ENCODE assay signal across 2 cellular contexts in genomic region chr2:104841694-104842093, GRCh38.
TF ChIP-seq lines count a peak whose summit lies in the region.

No MANE protein-coding gene starts in this region.

TF ChIP-seq in WTC11, 78 proteins besides CTCF, POLR2A, EP300 and RAD21 (continues in another document):
- no peak for TF ChIP-seq ZNF219 (CRISPR knock-in tag; IDR thresholded peaks at IDR 0.05; ENCODE audit: borderline replicate concordance)
- no peak for TF ChIP-seq CDX4 (CRISPR knock-in tag; IDR thresholded peaks at IDR 0.05; ENCODE audit: borderline replicate concordance)
- TF ChIP-seq ZBTB43 (CRISPR knock-in tag; IDR thresholded peaks at IDR 0.05), result no peak
- no peak for TF ChIP-seq MAX (CRISPR knock-in tag; IDR thresholded peaks at IDR 0.05)
- no peak for TF ChIP-seq CBFB (CRISPR knock-in tag; IDR thresholded peaks at IDR 0.05; ENCODE audit: low read depth)
- no peak for TF ChIP-seq RORB (CRISPR knock-in tag; IDR thresholded peaks at IDR 0.05)
- TF ChIP-seq USF2 (CRISPR knock-in tag; IDR thresholded peaks at IDR 0.05), result no peak
- no peak for TF ChIP-seq ZBTB21 (CRISPR knock-in tag; IDR thresholded peaks at IDR 0.05; ENCODE audit: borderline replicate concordance)
- TF ChIP-seq ZNF121 (CRISPR knock-in tag; IDR thresholded peaks at IDR 0.05), result no peak
- TF ChIP-seq ZNF281 (CRISPR knock-in tag; IDR thresholded peaks at IDR 0.05), result no peak
- TF ChIP-seq TEAD1 (CRISPR knock-in tag; IDR thresholded peaks at IDR 0.05), result no peak
- TF ChIP-seq ELF4 (CRISPR knock-in tag; IDR thresholded peaks at IDR 0.05; ENCODE audit: low read depth), result no peak
- TF ChIP-seq ZNF138 (CRISPR knock-in tag; conservative IDR thresholded peaks at IDR 0.05), result no peak
- TF ChIP-seq ZNF512 (CRISPR knock-in tag; IDR thresholded peaks at IDR 0.05; ENCODE audit: borderline replicate concordance), result no peak
- TF ChIP-seq USF1 (CRISPR knock-in tag; IDR thresholded peaks at IDR 0.05), result no peak
- no peak for TF ChIP-seq ZNF263 (CRISPR knock-in tag; IDR thresholded peaks at IDR 0.05; ENCODE audit: low read depth)
- TF ChIP-seq EMX1 (CRISPR knock-in tag; IDR thresholded peaks at IDR 0.05), result no peak
- TF ChIP-seq ESRRA (CRISPR knock-in tag; IDR thresholded peaks at IDR 0.05; ENCODE audit: borderline replicate concordance), result no peak
- no peak for TF ChIP-seq NFATC4 (CRISPR knock-in tag; IDR thresholded peaks at IDR 0.05)

TF ChIP-seq in H1, 55 proteins besides CTCF, POLR2A, EP300 and RAD21:
- TF ChIP-seq ATF2 (IDR thresholded peaks at IDR 0.05; ENCODE audit: low read length) (no peak), CHD7 (IDR thresholded peaks at IDR 0.05; ENCODE audit: insufficient replicate concordance, low read length) (no peak), SIX5 (IDR thresholded peaks at IDR 0.05; ENCODE audit: low read depth, low read length) (no peak), PHF8 (conservative IDR thresholded peaks at IDR 0.05; ENCODE audit: low read depth, low read length) (no peak)
